ENCODE assay signal across 10 cellular contexts in genomic region chr22:36644333-36644757, GRCh38. TPM values are rescaled to one million over a fixed set of nuclear protein-coding genes. Genes with fewer than 3 reads are reported as not detected.
DNase-seq lines count a peak whose midpoint lies in the region; ATAC-seq, FAIRE-seq and TF ChIP-seq lines count a peak whose summit lies in the region.
"Had no signal": no experiment of that assay in that cellular context is flagged by ENCODE, and none has a peak within 500 bp of the region (broad histone marks: within the 10 kb centered on the region; RNA-seq: fewer than 3 reads in every experiment).

No MANE protein-coding gene starts in this region.

- H3K4me3 ChIP-seq in LNCaP clone FGC (ENCODE audit: low read depth, low read length), result no peak overlapping the region
- no peak overlapping the region for H3K4me3 ChIP-seq in GM12878
- H3K4me3 ChIP-seq: upper lobe of left lung had no signal

- no peaks in the 10 kb centered on the region for H3K36me3 ChIP-seq in GM12878 (ENCODE audit: control insufficient read depth in 2 of 2, insufficient read depth in 2 of 2, low read length in 1 of 2)
- H3K36me3 ChIP-seq: upper lobe of left lung had no signal

- FAIRE-seq in GM12878 (lab: Jason Lieb, UNC), result no peak

- SMC1A ChIA-PET in GM12878 (lab: Charles Lee; ENCODE audit: uncharacterized antibody, unreplicated experiment), result no interaction called here

- no peaks in the 10 kb centered on the region for H4K20me1 ChIP-seq in GM12878 (ENCODE audit: control insufficient read depth, insufficient read depth)

- in situ Hi-C loops in G401 (cut with HindIII; ENCODE audit: low sequenced_read_pairs) (no loop called here), GM12878 (cut with MboI) (no loop called here)

- no peak for TF ChIP-seq CTCF in LNCaP clone FGC (IDR thresholded peaks at IDR 0.05; ENCODE audit: control insufficient read depth, extremely low read depth, insufficient read depth)
- no peak for TF ChIP-seq CTCF in GM12878 (IDR thresholded peaks at IDR 0.05 in 2 of 3, conservative IDR thresholded peaks at IDR 0.05 in 1 of 3; ENCODE audit: control insufficient read depth in 2 of 3, extremely low read depth in 1 of 3, insufficient read depth in 1 of 3, low read depth in 3 of 3, low read length in 3 of 3)

- no peaks in the 10 kb centered on the region for H3K79me2 ChIP-seq in GM12878 (ENCODE audit: control insufficient read depth, insufficient read depth, low read length)

- 42% methylated on average over 3 of the region's 3 CpGs for WGBS in GM12878 (ENCODE audit: insufficient coverage, insufficient replicate concordance, low lambda C conversion rate, missing lambda C conversion rate)

- CTCF ChIA-PET in GM12878 (lab: Yijun Ruan, JAX), result no interaction called here

- no peaks in the 10 kb centered on the region; a peak in 2 of 4 replicates for H3K27me3 ChIP-seq in GM12878 (replicated peaks in 1 of 2; ENCODE audit: control insufficient read depth in 2 of 2, insufficient read depth in 2 of 2, low read length in 1 of 2)
- H3K27me3 ChIP-seq: upper lobe of left lung had no signal

- H3K9ac ChIP-seq in GM12878 (ENCODE audit: control insufficient read depth, insufficient read depth, low read length), result no peak overlapping the region

- no TSS peak for BruUV-seq in GM12878 (replicated peaks; lab: Mats Ljungman, UMichigan)

- H3K4me2 ChIP-seq in GM12878 (ENCODE audit: control insufficient read depth, insufficient read depth), result no peak overlapping the region

- DNase-seq in G401 (ENCODE audit: low spot score) (peak; percentile 24), LNCaP clone FGC (ENCODE audit: low read depth) (peak; percentile 36), GM12878 (ENCODE audit: low read depth, low spot score) (no peak), medulla oblongata (ENCODE audit: extremely low spot score) (peak; percentile 27), GM19238 (ENCODE audit: insufficient read length, low spot score) (no peak), NCI-H2029 treated with DMSO at 0.1 percent for 48 hours (lab: John Stamatoyannopoulos, UW) (no peak)
- DNase-seq in activated CD8-positive, alpha-beta memory T cell treated with anti-CD3 and anti-CD28 coated beads, Interleukin-2, amount 50 U/mL, for 4 hours, result no peak
- DNase-seq: upper lobe of left lung had no signal

- no peak overlapping the region for H3K27ac ChIP-seq in GM12878 (ENCODE audit: control insufficient read depth, insufficient read depth)
- H3K27ac ChIP-seq: upper lobe of left lung had no signal

- ATAC-seq in GM12878 (peak; percentile 27; the same call in 1 of the 3 replicates), GM18870 (IDR thresholded peaks at IDR 0.05; ENCODE audit: unreplicated experiment) (no peak)

- H3K9me3 ChIP-seq in GM12878 (replicated peaks; ENCODE audit: control insufficient read depth, insufficient read depth, low read length), result no peaks in the 10 kb centered on the region; the same call in 2 of the 3 replicates
- H3K9me3 ChIP-seq: upper lobe of left lung had no signal

- no peak for TF ChIP-seq POLR2A in GM12878 (IDR thresholded peaks at IDR 0.05; ENCODE audit: low read depth, low read length)

- TF ChIP-seq EP300 in GM12878 (IDR thresholded peaks at IDR 0.05; ENCODE audit: borderline replicate concordance in 1 of 2, control insufficient read depth in 1 of 2, low read depth in 2 of 2, low read length in 2 of 2), result no peak

- H3K4me1 ChIP-seq in GM12878 (ENCODE audit: control insufficient read depth, insufficient read depth, low read length), result no peaks in the 10 kb centered on the region
- H3K4me1 ChIP-seq: upper lobe of left lung had no signal

- TF ChIP-seq RAD21 in GM12878 (IDR thresholded peaks at IDR 0.05; ENCODE audit: insufficient read depth, low read depth, low read length), result no peak

- RAD21 ChIA-PET in GM12878 (lab: Charles Lee; ENCODE audit: unreplicated experiment), result no interaction called here

- no peak overlapping the region for H2AFZ ChIP-seq in GM12878 (ENCODE audit: control insufficient read depth, low read depth, low read length)

- intact Hi-C loops in GM12878 (cut with micrococcal nuclease; ENCODE audit: unreplicated experiment), result no loop called here

- POLR2A ChIA-PET in GM12878 (lab: Charles Lee), result no interaction called here

TF ChIP-seq in GM12878, 131 proteins besides CTCF, POLR2A, EP300 and RAD21:
- TF ChIP-seq REST (IDR thresholded peaks at IDR 0.05; ENCODE audit: low read depth, low read length) (peak; percentile 96), STAT1 (conservative IDR thresholded peaks at IDR 0.05) (no peak)

RNA-seq across cellular contexts. Expression of gene CACNG2, which starts 59.2 kb away (rescaled TPM):
- total RNA-seq in G401 (2014; rRNA removed; shearing (Covaris generic)), result not detected in 2 replicates
- not detected in 2 replicates for total RNA-seq in GM12878 (2013; cell fraction: nucleolus; rRNA removed)
- not detected in 2 replicates for total RNA-seq in GM12878 (2014; rRNA removed)
- total RNA-seq in GM12878 (2014; rRNA removed; fragmentation: Illumina TruSeq; extraction: Trizol), result not detected in 2 replicates
- total RNA-seq in GM12878 (2021), result not detected in 2 replicates
- polyA plus RNA-seq in GM12878 (2011; ENCODE audit: low read depth), result not detected
- not detected in 2 replicates for polyA plus RNA-seq in GM12878 (2011; rRNA removed)
- polyA plus RNA-seq in GM12878 (2011; cell fraction: cytosol; rRNA removed), result not detected in 2 replicates
- not detected in 2 replicates for polyA plus RNA-seq in GM12878 (2011; cell fraction: nucleus; rRNA removed)
- not detected in 2 replicates for polyA plus RNA-seq in GM12878 (2012)
- polyA plus RNA-seq in GM12878 (2014; fragmentation: Illumina TruSeq; extraction: Trizol), result not detected in 2 replicates
- polyA plus RNA-seq in GM12878 (2014; fragmentation: Nextera tagmentation; extraction: Ambion mirVana), result not detected
- not detected in 2 replicates for polyA plus RNA-seq in GM12878 (2014; rRNA removed)
- polyA plus RNA-seq in GM12878 (2016; fragmentation: Nextera tagmentation; extraction: Ambion mirVana), result not detected
- not detected in 2 replicates for polyA minus RNA-seq in GM12878 (2011; rRNA and poly(A)+ RNA removed)
- not detected in 2 replicates for polyA minus RNA-seq in GM12878 (2011; cell fraction: cytosol; rRNA and poly(A)+ RNA removed)
- not detected in 2 replicates for polyA minus RNA-seq in GM12878 (2011; cell fraction: nucleus; rRNA and poly(A)+ RNA removed)
- total RNA-seq: upper lobe of left lung had no signal
- polyA plus RNA-seq: IgD-negative memory B cell had no signal

Comparison
In these comparisons a context has a peak if more than half of its experiments do, and no peak if none do; other contexts are left out.
1. DNase-seq: peak in G401 (single experiment), LNCaP clone FGC (single experiment) and medulla oblongata (single experiment); none in GM12878 (single experiment), activated CD8-positive, alpha-beta memory T cell treated with anti-CD3 and anti-CD28 coated beads, Interleukin-2, amount 50 U/mL, for 4 hours (single experiment), GM19238 (single experiment) and NCI-H2029 treated with DMSO at 0.1 percent for 48 hours (single experiment).